ENCODE assay signal across 1 cellular context in genomic region chr3:185306300-185306699, GRCh38. TPM values are rescaled to one million over a fixed set of nuclear protein-coding genes. Genes with fewer than 3 reads are reported as not detected.
"Had no signal": no experiment of that assay in that cellular context is flagged by ENCODE, and none has a peak within 500 bp of the region (broad histone marks: within the 10 kb centered on the region; RNA-seq: fewer than 3 reads in every experiment).

No MANE protein-coding gene starts in this region.

RNA-seq across cellular contexts. Expression of gene MAP3K13, which starts 56.6 kb away (rescaled TPM):
- total RNA-seq: H7 had no signal
